In the genomic region with DNA sequence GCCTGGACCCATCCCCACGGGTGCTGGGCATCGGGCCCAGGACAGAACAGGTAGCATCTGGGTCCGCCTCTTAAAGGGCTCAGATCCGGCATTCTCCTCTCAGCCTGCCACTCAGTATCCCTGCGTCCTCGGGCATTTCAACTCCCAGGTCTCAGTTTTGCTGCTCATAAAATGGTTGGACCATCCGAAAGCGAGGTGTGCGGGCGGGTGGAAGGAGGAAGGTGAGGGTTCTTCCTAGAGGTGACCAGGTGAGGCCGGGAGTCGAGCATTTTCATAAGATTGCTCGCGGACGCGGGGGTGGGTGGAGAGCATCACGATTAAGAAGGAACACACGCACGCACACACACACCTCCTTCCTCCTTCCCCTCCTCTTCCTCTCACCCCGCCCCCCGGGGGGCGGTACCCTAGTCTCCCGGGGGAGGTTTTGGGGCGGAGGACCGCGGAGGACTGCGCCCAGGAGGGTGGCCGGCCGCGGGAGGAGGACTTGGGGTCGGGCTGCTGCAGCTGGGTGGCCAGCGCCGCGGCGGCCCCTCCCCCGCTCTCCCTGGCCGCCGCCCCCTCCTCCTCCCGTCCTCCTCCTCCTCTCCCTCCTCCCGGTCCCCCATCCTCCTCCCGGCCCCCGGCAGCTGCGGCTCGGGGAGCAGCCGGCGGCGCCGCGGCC, we compare ENCODE assay signal across 8 cellular contexts.
DNase-seq lines count a peak whose midpoint lies in the region; ATAC-seq, FAIRE-seq and TF ChIP-seq lines count a peak whose summit lies in the region.

No MANE protein-coding gene starts in this region.

- CTCF ChIA-PET in A549 (lab: Yijun Ruan, JAX) = interaction anchor here (1.5 kb wide), 1 partner anchor 29 kb away, joined by 4 read pairs; no protein-coding TSS in a partner anchor
- CTCF ChIA-PET in T-cell (lab: Charles Lee) = no interaction called here

- H3K36me3 Mint-ChIP-seq in T-cell = no peaks in the 10 kb centered on the region
- H3K36me3 Mint-ChIP-seq in naive thymus-derived CD8-positive, alpha-beta T cell = no peaks in the 10 kb centered on the region

- FAIRE-seq in A549 (lab: Jason Lieb, UNC) = no peak
- FAIRE-seq in urothelium cell line (lab: Jason Lieb, UNC) = peak; percentile 95

- peak overlapping the region; percentile 93 for H3K4me2 ChIP-seq in A549

- POLR2A ChIA-PET in A549 (lab: Yijun Ruan, JAX) (no interaction called here), T-cell (lab: Charles Lee) (no interaction called here)
- POLR2A ChIA-PET in naive thymus-derived CD8-positive, alpha-beta T cell (lab: Charles Lee) = no interaction called here

- peak overlapping the region; percentile 59 to 74 (median 71) for H3K4me3 Mint-ChIP-seq in T-cell
- H3K4me3 Mint-ChIP-seq in naive thymus-derived CD8-positive, alpha-beta T cell = peak overlapping the region; percentile 69 to 81 (median 73)

- DNase-seq in A549 (ENCODE audit: low read depth in 1 of 2, low spot score in 1 of 2) (no peak), T-cell (peak in 12 of 34 experiments; percentile 1 to 35 (median 8)), ecto neural progenitor cell (ENCODE audit: low spot score) (peak; percentile 76), urothelium cell line (ENCODE audit: low spot score) (peak; percentile 96), NCI-H187 (lab: John Stamatoyannopoulos, UW) (no peak)
- peak in 2 of 10 donors; percentile 1 to 8 for DNase-seq in naive thymus-derived CD8-positive, alpha-beta T cell

- H3K27ac ChIP-seq in A549 = peak overlapping the region in 1 of 2 experiments; percentile 76; a peak in 3 of 6 replicates

- no peak for TF ChIP-seq EP300 in A549 (IDR thresholded peaks at IDR 0.05)

- TF ChIP-seq POLR2A in A549 (IDR thresholded peaks at IDR 0.05; ENCODE audit: low read length) = no peak

- peaks cover 7 to 13% (median 12%) of the 10 kb centered on the region in 3 donors for H3K4me1 Mint-ChIP-seq in T-cell
- H3K4me1 Mint-ChIP-seq in naive thymus-derived CD8-positive, alpha-beta T cell = peaks cover 4 to 15% (median 11%) of the 10 kb centered on the region in 4 donors

- ATAC-seq in A549 = peak in 1 of 2 experiments; percentile 22; a peak in 1 of 6 replicates
- ATAC-seq in GM21360 (IDR thresholded peaks at IDR 0.05; ENCODE audit: unreplicated experiment) = peak; percentile 58
- peak in 3 of 4 experiments; percentile 38 to 47 (median 42) for ATAC-seq in T-cell (replicated peaks in 1 of 4)
- peak in 1 of 2 donors; percentile 54 for ATAC-seq in naive thymus-derived CD8-positive, alpha-beta T cell
- ATAC-seq in HG03457 (IDR thresholded peaks at IDR 0.05; ENCODE audit: unreplicated experiment) = no peak

- peaks cover 59 to 63% of the 10 kb centered on the region in 2 donors for H3K27me3 Mint-ChIP-seq in T-cell
- H3K27me3 Mint-ChIP-seq in naive thymus-derived CD8-positive, alpha-beta T cell = peaks cover 28 to 67% (median 53%) of the 10 kb centered on the region in 5 donors

- no peaks in the 10 kb centered on the region for H3K4me1 ChIP-seq in A549

- H3K27ac Mint-ChIP-seq in T-cell = no peak overlapping the region
- H3K27ac Mint-ChIP-seq in naive thymus-derived CD8-positive, alpha-beta T cell = no peak overlapping the region

- H3K9me3 Mint-ChIP-seq in T-cell = no peaks in the 10 kb centered on the region
- H3K9me3 Mint-ChIP-seq in naive thymus-derived CD8-positive, alpha-beta T cell = peaks cover 0 to 3% (median 0%) of the 10 kb centered on the region in 9 donors

- WGBS in A549 (ENCODE audit: missing lambda C conversion rate) = 49% methylated on average over 17 of the region's 49 CpGs

- peak overlapping the region; percentile 53 for H3K4me3 ChIP-seq in A549

- TF ChIP-seq CTCF in A549 (IDR thresholded peaks at IDR 0.05) = no peak

- no peaks in the 10 kb centered on the region for H3K9me3 ChIP-seq in A549

- no peak for TF ChIP-seq RAD21 in A549 (conservative IDR thresholded peaks at IDR 0.05 in 1 of 2, IDR thresholded peaks at IDR 0.05 in 1 of 2)

TF ChIP-seq in A549, 52 proteins besides CTCF, POLR2A, EP300 and RAD21:
- TF ChIP-seq CHD4 (IDR thresholded peaks at IDR 0.05; ENCODE audit: borderline replicate concordance) = no peak
- no peak for TF ChIP-seq MAFK (IDR thresholded peaks at IDR 0.05; ENCODE audit: partially characterized antibody)
- no peak for TF ChIP-seq CHD2 (IDR thresholded peaks at IDR 0.05; ENCODE audit: low read length, partially characterized antibody)
- TF ChIP-seq, protein P1, sequence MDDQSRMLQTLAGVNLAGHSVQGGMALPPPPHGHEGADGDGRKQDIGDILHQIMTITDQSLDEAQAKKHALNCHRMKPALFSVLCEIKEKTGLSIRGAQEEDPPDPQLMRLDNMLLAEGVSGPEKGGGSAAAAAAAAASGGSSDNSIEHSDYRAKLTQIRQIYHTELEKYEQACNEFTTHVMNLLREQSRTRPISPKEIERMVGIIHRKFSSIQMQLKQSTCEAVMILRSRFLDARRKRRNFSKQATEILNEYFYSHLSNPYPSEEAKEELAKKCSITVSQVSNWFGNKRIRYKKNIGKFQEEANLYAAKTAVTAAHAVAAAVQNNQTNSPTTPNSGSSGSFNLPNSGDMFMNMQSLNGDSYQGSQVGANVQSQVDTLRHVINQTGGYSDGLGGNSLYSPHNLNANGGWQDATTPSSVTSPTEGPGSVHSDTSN (IDR thresholded peaks at IDR 0.05) = no peak
- TF ChIP-seq, protein P2, sequence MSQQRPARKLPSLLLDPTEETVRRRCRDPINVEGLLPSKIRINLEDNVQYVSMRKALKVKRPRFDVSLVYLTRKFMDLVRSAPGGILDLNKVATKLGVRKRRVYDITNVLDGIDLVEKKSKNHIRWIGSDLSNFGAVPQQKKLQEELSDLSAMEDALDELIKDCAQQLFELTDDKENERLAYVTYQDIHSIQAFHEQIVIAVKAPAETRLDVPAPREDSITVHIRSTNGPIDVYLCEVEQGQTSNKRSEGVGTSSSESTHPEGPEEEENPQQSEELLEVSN (IDR thresholded peaks at IDR 0.05; ENCODE audit: borderline replicate concordance, low read depth) = no peak
- no peak for TF ChIP-seq EHF (CRISPR knock-in tag; IDR thresholded peaks at IDR 0.05)
- no peak for TF ChIP-seq RARB (CRISPR knock-in tag; IDR thresholded peaks at IDR 0.05)
- TF ChIP-seq KDM5A (IDR thresholded peaks at IDR 0.05) = no peak
- TF ChIP-seq FOSL2 (IDR thresholded peaks at IDR 0.05) = no peak
- TF ChIP-seq FOSL2 (CRISPR knock-in tag; IDR thresholded peaks at IDR 0.05) = no peak
- TF ChIP-seq, protein P3, sequence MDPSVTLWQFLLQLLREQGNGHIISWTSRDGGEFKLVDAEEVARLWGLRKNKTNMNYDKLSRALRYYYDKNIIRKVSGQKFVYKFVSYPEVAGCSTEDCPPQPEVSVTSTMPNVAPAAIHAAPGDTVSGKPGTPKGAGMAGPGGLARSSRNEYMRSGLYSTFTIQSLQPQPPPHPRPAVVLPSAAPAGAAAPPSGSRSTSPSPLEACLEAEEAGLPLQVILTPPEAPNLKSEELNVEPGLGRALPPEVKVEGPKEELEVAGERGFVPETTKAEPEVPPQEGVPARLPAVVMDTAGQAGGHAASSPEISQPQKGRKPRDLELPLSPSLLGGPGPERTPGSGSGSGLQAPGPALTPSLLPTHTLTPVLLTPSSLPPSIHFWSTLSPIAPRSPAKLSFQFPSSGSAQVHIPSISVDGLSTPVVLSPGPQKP (IDR thresholded peaks at IDR 0.05; ENCODE audit: low read depth, low read length) = no peak
- TF ChIP-seq RNF2 (IDR thresholded peaks at IDR 0.05; ENCODE audit: borderline replicate concordance, low read depth) = no peak
- no peak for TF ChIP-seq JUNB (IDR thresholded peaks at IDR 0.05)
- no peak for TF ChIP-seq MYC (IDR thresholded peaks at IDR 0.05; ENCODE audit: borderline replicate concordance, low read length)

Comparison
In these comparisons a context has a peak if more than half of its experiments do, and no peak if none do; other contexts are left out.
1. DNase-seq: peak in ecto neural progenitor cell (single experiment) and urothelium cell line (single experiment); none in A549 (0 of 2) and NCI-H187 (0 of 2).